Comparison of ENCODE assay signal across 8 cellular contexts in genomic region chr19:12847159-12848139, GRCh38. TPM values are rescaled to one million over a fixed set of nuclear protein-coding genes. Genes with fewer than 3 reads are reported as not detected.
DNase-seq lines count a peak whose midpoint lies in the region; ATAC-seq, FAIRE-seq and TF ChIP-seq lines count a peak whose summit lies in the region.

No MANE protein-coding gene starts in this region.

- no peak overlapping the region for H3K27ac ChIP-seq in CD4-positive, alpha-beta T cell (ENCODE audit: low read depth, low read length)
- H3K27ac ChIP-seq in caudate nucleus (ENCODE audit: low read depth, low read length), result no peak overlapping the region
- H3K27ac ChIP-seq in keratinocyte (ENCODE audit: control insufficient read depth, insufficient read depth, low read length), result no peak overlapping the region

- peak; percentile 59 to 86 (median 76) for DNase-seq in CD4-positive, alpha-beta T cell
- DNase-seq in H4 (ENCODE audit: low spot score) (peak; percentile 87), NCI-H2196 treated with DMSO at 0.1 percent for 48 hours (lab: John Stamatoyannopoulos, UW; ENCODE audit: unreplicated experiment) (peak; percentile 73), caudate nucleus (lab: John Stamatoyannopoulos, UW) (peak in 57 of 61 donors; percentile 10 to 85 (median 62)), keratinocyte (ENCODE audit: low read depth, low spot score) (peak; percentile 60)
- DNase-seq in activated CD4-positive, CD25-positive, alpha-beta regulatory T cell treated with anti-CD3 and anti-CD28 coated beads, Interleukin-2, amount 50 U/mL, for 72 hours, result peak; percentile 97
- peak; percentile 63 to 84 for DNase-seq in stimulated activated CD4-positive, alpha-beta T cell treated with anti-CD3 and anti-CD28 coated beads, Interleukin-1b, Interleukin-23, amount 100 ng/mL, for 1 hour (ENCODE audit: low read depth in 2 of 2)

- H3K4me2 ChIP-seq in keratinocyte (ENCODE audit: control insufficient read depth, extremely low read depth, insufficient read depth, low read depth, low read length), result peak overlapping the region; percentile 69

- POLR2A ChIA-PET in CD4-positive, alpha-beta T cell (lab: Charles Lee), result interaction anchor here (0.7 to 1.9 kb wide), 6 partner anchors 41 to 113 kb away, joined by 3 to 7 read pairs (median 4); partner anchors contain the start of gene RNASEH2A

- H3K4me3 Mint-ChIP-seq in CD4-positive, alpha-beta T cell, result no peak overlapping the region

- TF ChIP-seq CTCF in CD4-positive, alpha-beta T cell (IDR thresholded peaks at IDR 0.05), result peak; percentile 99
- peak; percentile 90 to 100 (median 95) for TF ChIP-seq CTCF in keratinocyte (optimal IDR thresholded peaks at IDR 0.05 in 1 of 3, IDR thresholded peaks at IDR 0.05 in 1 of 3, conservative IDR thresholded peaks at IDR 0.05 in 1 of 3; ENCODE audit: extremely low read depth in 1 of 3, insufficient read depth in 2 of 3, low read length in 3 of 3)

- CTCF ChIA-PET in CD4-positive, alpha-beta T cell (lab: Charles Lee), result interaction anchor here (0.6 to 3.3 kb wide), 18 partner anchors 10 to 247 kb away, joined by 3 to 29 read pairs (median 4); partner anchors contain the start of genes GET3 and HOOK2

- H3K36me3 Mint-ChIP-seq in CD4-positive, alpha-beta T cell (ENCODE audit: low read depth), result no peaks in the 10 kb centered on the region

- H3K4me1 Mint-ChIP-seq in CD4-positive, alpha-beta T cell (ENCODE audit: low read depth), result no peaks in the 10 kb centered on the region

- H4K20me1 ChIP-seq in keratinocyte (ENCODE audit: control insufficient read depth, extremely low read depth, insufficient read depth, low read length), result no peaks in the 10 kb centered on the region

- peaks cover 41% of the 10 kb centered on the region for H3K27me3 ChIP-seq in CD4-positive, alpha-beta T cell (ENCODE audit: control insufficient read depth, insufficient read depth, low read length)
- H3K27me3 ChIP-seq in keratinocyte (ENCODE audit: control insufficient read depth, extremely low read depth, insufficient read depth, low read length), result no peaks in the 10 kb centered on the region

- intact Hi-C loops in CD4-positive, alpha-beta T cell (cut with DNase I, micrococcal nuclease), result loop anchor here (1.0 to 2.0 kb wide), 7 partner anchors 51 to 171 kb away; no protein-coding TSS in a partner anchor

- H3K27ac Mint-ChIP-seq in CD4-positive, alpha-beta T cell, result no peak overlapping the region

- H3K36me3 ChIP-seq in keratinocyte (ENCODE audit: control insufficient read depth in 2 of 2, extremely low read depth in 1 of 2, insufficient read depth in 2 of 2, low read length in 2 of 2), result no peaks in the 10 kb centered on the region

- no peaks in the 10 kb centered on the region for H3K9me1 ChIP-seq in keratinocyte (ENCODE audit: control insufficient read depth, extremely low read depth, insufficient read depth, low read length)

- dilution Hi-C loops in keratinocyte (cut with MboI; ENCODE audit: extremely low pct_ligation_motif_present, low sequenced_read_pairs), result no loop called here

- no peaks in the 10 kb centered on the region for H3K79me2 ChIP-seq in keratinocyte (ENCODE audit: control insufficient read depth, insufficient read depth, low read length)

- H3K27me3 Mint-ChIP-seq in CD4-positive, alpha-beta T cell, result peaks cover 43% of the 10 kb centered on the region

- peak; percentile 95 for ATAC-seq in CD4-positive, alpha-beta T cell (ENCODE audit: poor library complexity)
- ATAC-seq in GM18520 (IDR thresholded peaks at IDR 0.05; ENCODE audit: unreplicated experiment), result no peak

- H3K4me1 ChIP-seq in keratinocyte (ENCODE audit: control insufficient read depth, extremely low read depth, insufficient read depth, low read length), result peaks cover 10% of the 10 kb centered on the region

- FAIRE-seq in keratinocyte (lab: Jason Lieb, UNC), result no peak

- peak overlapping the region; percentile 73 for H2AFZ ChIP-seq in keratinocyte (ENCODE audit: control insufficient read depth, low read length)

- H3K9ac ChIP-seq in keratinocyte (ENCODE audit: control insufficient read depth, extremely low read depth, insufficient read depth, low read length), result peak overlapping the region; percentile 30

- no peaks in the 10 kb centered on the region for H3K9me3 ChIP-seq in CD4-positive, alpha-beta T cell (ENCODE audit: control insufficient read depth, low read length)
- H3K9me3 ChIP-seq in keratinocyte (ENCODE audit: control insufficient read depth, low read depth, low read length), result no peaks in the 10 kb centered on the region

- H3K9me3 Mint-ChIP-seq in CD4-positive, alpha-beta T cell, result no peaks in the 10 kb centered on the region

- H3K4me3 ChIP-seq in keratinocyte (ENCODE audit: control insufficient read depth in 2 of 3, extremely low read depth in 1 of 3, insufficient read depth in 2 of 3, low read depth in 1 of 3, low read length in 3 of 3), result peak overlapping the region in 1 of 3 experiments; percentile 15

RNA-seq across cellular contexts. Expression of gene MAST1, which starts 9.1 kb away (rescaled TPM):
- total RNA-seq in CD4-positive, alpha-beta T cell, result under 1 TPM; 0.22 to 0.60 TPM
- total RNA-seq in H4 (2014; rRNA removed; shearing (Covaris generic)), result 5.7 TPM in 1 of 2 replicates, not detected in the other
- polyA plus RNA-seq in keratinocyte, result 0.09 to 0.13 TPM (median 0.11 TPM) in 3 replicates
- polyA plus RNA-seq in keratinocyte (2011; ENCODE audit: low read depth), result 0.31 TPM
- polyA plus RNA-seq in keratinocyte (2011; cell fraction: cytosol; rRNA removed), result 0.16 and 0.47 TPM in 2 replicates
- polyA plus RNA-seq in keratinocyte (2011; cell fraction: nucleus; rRNA removed), result 0.47 and 0.69 TPM in 2 replicates
- polyA plus RNA-seq in keratinocyte (2012; ENCODE audit: low replicate concordance), result 0.32 and 0.78 TPM in 2 replicates
- 0.42 to 1.4 TPM in 2 of 3 replicates, not detected in the other for polyA minus RNA-seq in keratinocyte
- polyA minus RNA-seq in keratinocyte (2011; cell fraction: cytosol; rRNA and poly(A)+ RNA removed), result not detected
- 0.32 and 1.9 TPM in 2 replicates for polyA minus RNA-seq in keratinocyte (2011; cell fraction: nucleus; rRNA and poly(A)+ RNA removed)

RNA-seq across cellular contexts. Expression of gene RTBDN, which starts 13.1 kb away (rescaled TPM):
- total RNA-seq in CD4-positive, alpha-beta T cell, result not detected
- total RNA-seq in H4 (2014; rRNA removed; shearing (Covaris generic)), result not detected in 2 replicates
- polyA plus RNA-seq in keratinocyte, result not detected in 3 replicates
- polyA plus RNA-seq in keratinocyte (2011; ENCODE audit: low read depth), result not detected
- not detected in 2 replicates for polyA plus RNA-seq in keratinocyte (2011; cell fraction: cytosol; rRNA removed)
- not detected in 2 replicates for polyA plus RNA-seq in keratinocyte (2011; cell fraction: nucleus; rRNA removed)
- polyA plus RNA-seq in keratinocyte (2012; ENCODE audit: low replicate concordance), result not detected in 2 replicates
- not detected in 3 replicates for polyA minus RNA-seq in keratinocyte
- not detected for polyA minus RNA-seq in keratinocyte (2011; cell fraction: cytosol; rRNA and poly(A)+ RNA removed)
- not detected in 2 replicates for polyA minus RNA-seq in keratinocyte (2011; cell fraction: nucleus; rRNA and poly(A)+ RNA removed)

RNA-seq across cellular contexts. Expression of gene DNASE2, which starts 33.8 kb away (rescaled TPM):
- 10 to 100 TPM; 10.4 to 11.1 TPM for total RNA-seq in CD4-positive, alpha-beta T cell
- total RNA-seq in H4 (2014; rRNA removed; shearing (Covaris generic)), result 64.4 and 68.8 TPM in 2 replicates
- polyA plus RNA-seq in keratinocyte, result 23.5 to 38.3 TPM (median 27.2 TPM) in 3 replicates
- 12.9 TPM for polyA plus RNA-seq in keratinocyte (2011; ENCODE audit: low read depth)
- polyA plus RNA-seq in keratinocyte (2011; cell fraction: cytosol; rRNA removed), result 15.1 and 19.5 TPM in 2 replicates
- polyA plus RNA-seq in keratinocyte (2011; cell fraction: nucleus; rRNA removed), result 25.0 and 32.5 TPM in 2 replicates
- 23.8 and 31.5 TPM in 2 replicates for polyA plus RNA-seq in keratinocyte (2012; ENCODE audit: low replicate concordance)
- 18.2 to 25.2 TPM (median 24.0 TPM) in 3 replicates for polyA minus RNA-seq in keratinocyte
- 25.3 TPM for polyA minus RNA-seq in keratinocyte (2011; cell fraction: cytosol; rRNA and poly(A)+ RNA removed)
- 21.4 and 26.1 TPM in 2 replicates for polyA minus RNA-seq in keratinocyte (2011; cell fraction: nucleus; rRNA and poly(A)+ RNA removed)

RNA-seq across cellular contexts. Expression of gene KLF1, which starts 39.6 kb away (rescaled TPM):
- not detected for total RNA-seq in CD4-positive, alpha-beta T cell
- not detected in 2 replicates for total RNA-seq in H4 (2014; rRNA removed; shearing (Covaris generic))
- not detected in 3 replicates for polyA plus RNA-seq in keratinocyte
- polyA plus RNA-seq in keratinocyte (2011; ENCODE audit: low read depth), result not detected
- polyA plus RNA-seq in keratinocyte (2011; cell fraction: cytosol; rRNA removed), result not detected in 2 replicates
- polyA plus RNA-seq in keratinocyte (2011; cell fraction: nucleus; rRNA removed), result 0.06 TPM in 1 of 2 replicates, not detected in the other
- not detected in 2 replicates for polyA plus RNA-seq in keratinocyte (2012; ENCODE audit: low replicate concordance)
- polyA minus RNA-seq in keratinocyte, result not detected in 3 replicates
- polyA minus RNA-seq in keratinocyte (2011; cell fraction: cytosol; rRNA and poly(A)+ RNA removed), result not detected
- polyA minus RNA-seq in keratinocyte (2011; cell fraction: nucleus; rRNA and poly(A)+ RNA removed), result not detected in 2 replicates

RNA-seq across cellular contexts. Expression of gene RNASEH2A, which starts 41.1 kb away (rescaled TPM):
- total RNA-seq in CD4-positive, alpha-beta T cell, result 1 to 10 TPM; 1.5 to 2.7 TPM
- 74.2 and 92.1 TPM in 2 replicates for total RNA-seq in H4 (2014; rRNA removed; shearing (Covaris generic))
- polyA plus RNA-seq in keratinocyte, result 12.7 to 32.5 TPM (median 19.7 TPM) in 3 replicates
- 7.9 TPM for polyA plus RNA-seq in keratinocyte (2011; ENCODE audit: low read depth)
- 6.9 and 11.9 TPM in 2 replicates for polyA plus RNA-seq in keratinocyte (2011; cell fraction: cytosol; rRNA removed)
- polyA plus RNA-seq in keratinocyte (2011; cell fraction: nucleus; rRNA removed), result 9.2 and 9.7 TPM in 2 replicates
- polyA plus RNA-seq in keratinocyte (2012; ENCODE audit: low replicate concordance), result 5.0 and 21.3 TPM in 2 replicates
- polyA minus RNA-seq in keratinocyte, result 12.2 to 23.4 TPM (median 19.4 TPM) in 3 replicates
- polyA minus RNA-seq in keratinocyte (2011; cell fraction: cytosol; rRNA and poly(A)+ RNA removed), result 43.7 TPM
- polyA minus RNA-seq in keratinocyte (2011; cell fraction: nucleus; rRNA and poly(A)+ RNA removed), result 3.6 and 5.5 TPM in 2 replicates
